8 cellular contexts compared by ENCODE assay signal in the genomic region with DNA sequence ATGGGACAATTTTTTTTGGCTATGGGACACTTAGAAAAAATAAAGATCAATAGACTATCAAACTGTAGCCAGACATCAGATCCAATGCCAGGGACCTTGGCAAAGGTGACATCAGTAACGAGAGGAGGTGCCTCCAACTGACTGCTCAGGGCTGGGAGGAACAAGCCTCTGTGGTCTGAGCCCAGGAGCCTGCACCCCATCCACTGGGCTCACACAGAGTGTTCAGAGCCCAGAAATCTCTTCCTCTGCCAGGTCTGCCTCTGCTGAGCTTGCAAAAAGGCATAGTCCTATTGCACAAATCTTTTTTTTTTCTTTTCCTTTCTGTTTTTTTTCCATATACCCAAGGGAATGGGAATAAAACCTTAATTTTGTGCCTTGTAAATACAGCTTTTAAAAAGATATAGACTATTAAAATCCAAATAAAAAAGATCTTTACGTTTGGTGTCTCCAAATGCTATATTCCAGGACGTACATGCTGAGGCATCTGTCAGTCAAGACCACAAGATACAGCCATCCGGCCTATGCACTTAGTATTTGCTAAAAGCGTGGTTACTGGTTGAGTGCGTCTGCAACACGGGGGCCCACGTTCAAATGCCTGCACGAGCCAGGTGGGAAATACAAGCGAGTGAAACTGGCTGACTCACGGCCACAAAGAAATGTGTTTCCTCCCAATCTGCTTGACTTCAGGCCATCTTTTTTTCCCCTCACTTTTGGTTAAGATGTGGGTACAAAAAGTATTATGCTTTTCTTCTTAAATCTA.
A peak's percentile ranks its signal among the peaks of the same experiment; 100 is the strongest.
DNase-seq lines count a peak whose midpoint lies in the region; ATAC-seq lines count a peak whose summit lies in the region.

No MANE protein-coding gene starts in this region.

- peak overlapping the region; percentile 85 for H3K27ac Mint-ChIP-seq in T-helper 2 cell treated with Interferon-gamma antibody and Interleukin-4, amounts not matched to agents 5 μg/mL and 100 μg/mL, for 36 hours
- H3K27ac Mint-ChIP-seq in activated naive CD8-positive, alpha-beta T cell treated with anti-CD3 and anti-CD28 coated beads, Interleukin-2, amount 50 U/mL, for 24 hours, result peak overlapping the region; percentile 52

- H3K4me3 Mint-ChIP-seq in T-helper 2 cell treated with Interferon-gamma antibody and Interleukin-4, amounts not matched to agents 5 μg/mL and 100 μg/mL, for 36 hours, result peak overlapping the region; percentile 61
- peak overlapping the region; percentile 1 for H3K4me3 Mint-ChIP-seq in activated naive CD8-positive, alpha-beta T cell treated with anti-CD3 and anti-CD28 coated beads, Interleukin-2, amount 50 U/mL, for 24 hours

- ATAC-seq in GM19324 (IDR thresholded peaks at IDR 0.05; ENCODE audit: low FRiP score, unreplicated experiment) (peak; percentile 81), HG03196 (IDR thresholded peaks at IDR 0.05; ENCODE audit: unreplicated experiment) (peak; percentile 91)
- ATAC-seq in activated naive CD8-positive, alpha-beta T cell treated with anti-CD3 and anti-CD28 coated beads, Interleukin-2, amount 50 U/mL, for 24 hours, result peak; percentile 97

- no peaks in the 10 kb centered on the region for H3K27me3 Mint-ChIP-seq in T-helper 2 cell treated with Interferon-gamma antibody and Interleukin-4, amounts not matched to agents 5 μg/mL and 100 μg/mL, for 36 hours (ENCODE audit: low read depth)
- no peaks in the 10 kb centered on the region for H3K27me3 Mint-ChIP-seq in activated naive CD8-positive, alpha-beta T cell treated with anti-CD3 and anti-CD28 coated beads, Interleukin-2, amount 50 U/mL, for 24 hours

- DNase-seq in T-helper 2 cell treated with Interferon-gamma antibody and Interleukin-4, amounts not matched to agents 5 μg/mL and 100 μg/mL, for 36 hours (ENCODE audit: low spot score), result peak; percentile 83
- peak; percentile 77 for DNase-seq in activated naive CD8-positive, alpha-beta T cell treated with anti-CD3 and anti-CD28 coated beads, Interleukin-2, amount 50 U/mL, for 24 hours
- DNase-seq in stimulated activated CD8-positive, alpha-beta memory T cell treated with anti-CD3 and anti-CD28 coated beads, Interleukin-12 subunit alpha, Interleukin-12 subunit beta, amount 100 ng/mL, for 4 hours (ENCODE audit: low read depth), result peak; percentile 65
- DNase-seq in OCI-M2 (lab: John Stamatoyannopoulos, UW; ENCODE audit: unreplicated experiment), result no peak
- no peak for DNase-seq in NCI-H146 (lab: John Stamatoyannopoulos, UW)
- no peak for DNase-seq in SW 1271 (lab: John Stamatoyannopoulos, UW)

- H3K9me3 Mint-ChIP-seq in T-helper 2 cell treated with Interferon-gamma antibody and Interleukin-4, amounts not matched to agents 5 μg/mL and 100 μg/mL, for 36 hours, result no peaks in the 10 kb centered on the region
- H3K9me3 Mint-ChIP-seq in activated naive CD8-positive, alpha-beta T cell treated with anti-CD3 and anti-CD28 coated beads, Interleukin-2, amount 50 U/mL, for 24 hours, result no peaks in the 10 kb centered on the region

- no peaks in the 10 kb centered on the region for H3K36me3 Mint-ChIP-seq in T-helper 2 cell treated with Interferon-gamma antibody and Interleukin-4, amounts not matched to agents 5 μg/mL and 100 μg/mL, for 36 hours (ENCODE audit: low read depth)
- H3K36me3 Mint-ChIP-seq in activated naive CD8-positive, alpha-beta T cell treated with anti-CD3 and anti-CD28 coated beads, Interleukin-2, amount 50 U/mL, for 24 hours (ENCODE audit: low read depth), result no peaks in the 10 kb centered on the region

- peaks cover 76% of the 10 kb centered on the region for H3K4me1 Mint-ChIP-seq in T-helper 2 cell treated with Interferon-gamma antibody and Interleukin-4, amounts not matched to agents 5 μg/mL and 100 μg/mL, for 36 hours (ENCODE audit: low read depth)
- peaks cover 69% of the 10 kb centered on the region for H3K4me1 Mint-ChIP-seq in activated naive CD8-positive, alpha-beta T cell treated with anti-CD3 and anti-CD28 coated beads, Interleukin-2, amount 50 U/mL, for 24 hours

Comparison
In these comparisons a context has a peak if more than half of its experiments do, and no peak if none do; other contexts are left out.
1. DNase-seq: peak in T-helper 2 cell treated with Interferon-gamma antibody and Interleukin-4, amounts not matched to agents 5 μg/mL and 100 μg/mL, for 36 hours (single experiment), activated naive CD8-positive, alpha-beta T cell treated with anti-CD3 and anti-CD28 coated beads, Interleukin-2, amount 50 U/mL, for 24 hours (single experiment) and stimulated activated CD8-positive, alpha-beta memory T cell treated with anti-CD3 and anti-CD28 coated beads, Interleukin-12 subunit alpha, Interleukin-12 subunit beta, amount 100 ng/mL, for 4 hours (single experiment); none in OCI-M2 (single experiment), NCI-H146 (single experiment) and SW 1271 (0 of 2).
2. Peak in every context shown above with its lines, with median percentiles within 50 percentile points of each other: ATAC-seq.